ENCODE assay signal across 22 cellular contexts in genomic region chr7:72254455-72254854, GRCh38.
"Had no signal": no experiment of that assay in that cellular context is flagged by ENCODE, and none has a peak within 500 bp of the region (broad histone marks: within the 10 kb centered on the region; RNA-seq: fewer than 3 reads in every experiment).

No MANE protein-coding gene starts in this region.

- H3K4me3 Mint-ChIP-seq: mesothelial cell of epicardium had no signal

- H3K4me1 Mint-ChIP-seq: mesothelial cell of epicardium had no signal

- ATAC-seq: foreskin keratinocyte, gastroesophageal sphincter, heart left ventricle, left cardiac atrium, left lung, left ventricle myocardium superior, lower lobe of right lung, mucosa of descending colon had no signal

- FAIRE-seq: colon, endothelial cell of umbilical vein, frontal cortex, islet of Langerhans, keratinocyte had no signal

- H3K36me3 Mint-ChIP-seq: mesothelial cell of epicardium had no signal

- H3K4me3 ChIP-seq: coronary artery, dorsolateral prefrontal cortex, esophagus muscularis mucosa, gastroesophageal sphincter, heart left ventricle, left lung, lower lobe of right lung, mucosa of descending colon had no signal

- H3K4me1 ChIP-seq: esophagus muscularis mucosa, foreskin keratinocyte, gastroesophageal sphincter, heart left ventricle, left lung, lower lobe of right lung had no signal

- H3K27ac Mint-ChIP-seq: mesothelial cell of epicardium had no signal

- DNase-seq: dermis blood vessel endothelial cell; dorsolateral prefrontal cortex; effector CD4-positive, alpha-beta T cell; effector memory CD4-positive, alpha-beta T cell; foreskin keratinocyte; heart left ventricle; hippocampal formation; left cardiac atrium; left lung; left ventricle myocardium superior; lower lobe of right lung; mesenchymal stem cell; mucosa of descending colon had no signal

- H3K27ac ChIP-seq: coronary artery, dorsolateral prefrontal cortex, esophagus muscularis mucosa, foreskin keratinocyte, gastroesophageal sphincter, heart left ventricle, left lung, lower lobe of right lung had no signal

- H3K27me3 ChIP-seq: dorsolateral prefrontal cortex, esophagus muscularis mucosa, foreskin keratinocyte, gastroesophageal sphincter, heart left ventricle, left lung had no signal

- H3K36me3 ChIP-seq: esophagus muscularis mucosa, gastroesophageal sphincter, heart left ventricle, left lung, lower lobe of right lung had no signal

- H3K9me3 ChIP-seq: gastroesophageal sphincter, lower lobe of right lung had no signal
